31 cellular contexts compared by ENCODE assay signal in genomic region chr6:43914272-43915147, GRCh38.
DNase-seq lines count a peak whose midpoint lies in the region; ATAC-seq and TF ChIP-seq lines count a peak whose summit lies in the region.
"Had no signal": no experiment of that assay in that cellular context is flagged by ENCODE, and none has a peak within 500 bp of the region (broad histone marks: within the 10 kb centered on the region; RNA-seq: fewer than 3 reads in every experiment).

No MANE protein-coding gene starts in this region.

- H3K4me1 Mint-ChIP-seq in brain (peaks cover 76% of the 10 kb centered on the region), nephron (peaks cover 52% of the 10 kb centered on the region)
- H3K4me1 Mint-ChIP-seq: activated CD4-positive, alpha-beta memory T cell treated with anti-CD3 and anti-CD28 coated beads, Interleukin-2, amount 10 ng/mL, durations not matched to agents 7 days and 5 days had no signal

- no peaks in the 10 kb centered on the region for H3K79me2 ChIP-seq in SK-N-SH (ENCODE audit: insufficient read depth)

- no peaks in the 10 kb centered on the region for H3K9me2 ChIP-seq in SK-N-SH

- WGBS in SK-N-SH (ENCODE audit: low lambda C conversion rate): 89% methylated on average over 3 of the region's 11 CpGs
- WGBS in adrenal gland, 4 donors: 89 to 95% (median 92%) methylated on average over 6 to 11 of the region's 11 CpGs
- 81 to 89% methylated on average over 11 of the region's 11 CpGs for WGBS in heart right ventricle, 2 donors

- DNase-seq in SK-N-SH (no peak), adrenal gland (no peak), NCI-H1436 treated with DMSO at 0.1 percent for 48 hours (lab: John Stamatoyannopoulos, UW) (no peak), cerebellar cortex (ENCODE audit: low spot score) (no peak), heart right ventricle (no peak)
- DNase-seq: activated CD4-positive, alpha-beta memory T cell treated with anti-CD3 and anti-CD28 coated beads, Interleukin-2, amount 10 ng/mL, durations not matched to agents 7 days and 5 days; activated CD4-positive, alpha-beta T cell treated with anti-CD3 and anti-CD28 coated beads for 1 hour; activated CD8-positive, alpha-beta memory T cell treated with anti-CD3 and anti-CD28 coated beads, Interleukin-2, amount 50 U/mL, for 4 hours; activated naive CD4-positive, alpha-beta T cell treated with Interleukin-2 at 50 U/mL for 16 hours; DMS 273 treated with DMSO at 0.1 percent for 48 hours; effector CD8-positive, alpha-beta T cell; erythroblast; glutamatergic neuron; GOT3; left lung; MM.1S; NCI-H2081; NCI-H2227 treated with DMSO at 0.1 percent for 48 hours; NCI-H69; nucleus accumbens; PC-9; sigmoid colon; stimulated activated CD4-positive, alpha-beta T cell treated with anti-CD3 and anti-CD28 coated beads, Interleukin-4, amount 100 ng/mL, for 24 hours had no signal

- H3K9me3 Mint-ChIP-seq in brain: peaks cover 0 to 6% (median 0%) of the 10 kb centered on the region in 5 experiments
- no peaks in the 10 kb centered on the region for H3K9me3 Mint-ChIP-seq in nephron
- H3K9me3 Mint-ChIP-seq: activated CD4-positive, alpha-beta memory T cell treated with anti-CD3 and anti-CD28 coated beads, Interleukin-2, amount 10 ng/mL, durations not matched to agents 7 days and 5 days; activated T-helper 1 cell treated with anti-CD3 and anti-CD28 coated beads, Interleukin-12 subunit alpha, Interleukin-12 subunit beta, Interleukin-2, Interleukin-4 antibody, amounts not matched to agents 30 ng/mL and 10 ng/mL and 1 ng/mL, durations not matched to agents 14 hours and 24 hours and 36 hours had no signal

- intact Hi-C loops in adrenal gland (cut with DNase I) (no loop called here), heart right ventricle (cut with DNase I) (no loop called here)

- H3K27me3 Mint-ChIP-seq in brain (peaks cover 2% of the 10 kb centered on the region), nephron (ENCODE audit: low read depth) (peaks cover 50% of the 10 kb centered on the region)

- 0 out of 2 replicates have a peak overlapping the region, but pooled peaks have one; percentile 5 for H3K9ac ChIP-seq in SK-N-SH
- H3K9ac ChIP-seq: KMS-11 had no signal

- H4K20me1 ChIP-seq in SK-N-SH (ENCODE audit: insufficient read depth): no peaks in the 10 kb centered on the region

- H3K36me3 ChIP-seq in SK-N-SH (replicated peaks in 1 of 2; ENCODE audit: control insufficient read depth in 1 of 2, insufficient read depth in 2 of 2, low read length in 1 of 2) (no peaks in the 10 kb centered on the region), adrenal gland (replicated peaks in 1 of 2) (no peaks in the 10 kb centered on the region), heart right ventricle (no peaks in the 10 kb centered on the region)
- H3K36me3 ChIP-seq: left lung, sigmoid colon, transverse colon had no signal

- H3K27ac ChIP-seq in SK-N-SH (ENCODE audit: low read depth in 2 of 2, low read length in 1 of 2) (peak overlapping the region in 1 of 2 experiments; percentile 90; a peak in 2 of 4 replicates), adrenal gland (no peak overlapping the region), heart right ventricle (no peak overlapping the region)
- H3K27ac ChIP-seq: KMS-11, left lung, PC-9, psoas muscle, sigmoid colon, transverse colon had no signal

- TF ChIP-seq RAD21 in SK-N-SH (IDR thresholded peaks at IDR 0.05; ENCODE audit: low read length): no peak

- TF ChIP-seq POLR2A in adrenal gland (IDR thresholded peaks at IDR 0.05): no peak

- H3K4me1 ChIP-seq in SK-N-SH (ENCODE audit: control insufficient read depth in 1 of 2, insufficient read depth in 2 of 2, low read depth in 1 of 2, low read length in 1 of 2): peaks cover 29 to 74% of the 10 kb centered on the region in 2 experiments
- H3K4me1 ChIP-seq in adrenal gland (replicated peaks in 1 of 2): peaks cover 12 to 21% of the 10 kb centered on the region in 2 donors
- peaks cover 0 to 30% (median 0%) of the 10 kb centered on the region in 9 donors for H3K4me1 ChIP-seq in heart right ventricle
- H3K4me1 ChIP-seq: sigmoid colon had no signal

- H3K36me3 Mint-ChIP-seq in brain (no peaks in the 10 kb centered on the region), nephron (ENCODE audit: low read depth) (no peaks in the 10 kb centered on the region)

- H3K4me2 ChIP-seq in SK-N-SH: no peak overlapping the region
- H3K4me2 ChIP-seq: KMS-11, PC-9 had no signal

- no peaks in the 10 kb centered on the region for H3K27me3 ChIP-seq in SK-N-SH (ENCODE audit: insufficient read depth)
- H3K27me3 ChIP-seq in adrenal gland: no peaks in the 10 kb centered on the region
- no peaks in the 10 kb centered on the region for H3K27me3 ChIP-seq in heart right ventricle
- H3K27me3 ChIP-seq: left lung, sigmoid colon, transverse colon had no signal

- H3K27ac Mint-ChIP-seq in brain (peak overlapping the region in 3 of 5 experiments; percentile 27 to 94 (median 89)), nephron (peak overlapping the region; percentile 40 to 92 (median 74))
- H3K27ac Mint-ChIP-seq: activated CD4-positive, alpha-beta memory T cell treated with anti-CD3 and anti-CD28 coated beads, Interleukin-2, amount 10 ng/mL, durations not matched to agents 7 days and 5 days; activated T-helper 1 cell treated with anti-CD3 and anti-CD28 coated beads, Interleukin-12 subunit alpha, Interleukin-12 subunit beta, Interleukin-2, Interleukin-4 antibody, amounts not matched to agents 30 ng/mL and 10 ng/mL and 1 ng/mL, durations not matched to agents 14 hours and 24 hours and 36 hours had no signal

- H3K4me3 ChIP-seq in SK-N-SH (ENCODE audit: low read depth in 2 of 2, low read length in 1 of 2) (no peak overlapping the region), adrenal gland (no peak overlapping the region), heart right ventricle (no peak overlapping the region)
- H3K4me3 ChIP-seq: left lung, PC-9, psoas muscle, sigmoid colon, transverse colon had no signal

- no peak for ATAC-seq in SK-N-SH treated with all-trans-retinoic acid at 6 μM for 48 hours
- no peak for ATAC-seq in heart right ventricle
- ATAC-seq: psoas muscle, Right ventricle myocardium inferior had no signal

- POLR2A ChIA-PET in SK-N-SH (lab: Yijun Ruan, JAX): interaction anchor here (0.7 to 1.3 kb wide), 5 partner anchors 10 to 285 kb away, joined by 3 to 5 read pairs (median 3); partner anchors contain the start of gene GTPBP2

- H2AFZ ChIP-seq in SK-N-SH (ENCODE audit: low read depth): peak overlapping the region; percentile 80; the same call in 1 of the 2 replicates
- H2AFZ ChIP-seq: PC-9 had no signal

- H3K9me3 ChIP-seq in SK-N-SH (no peaks in the 10 kb centered on the region), adrenal gland (replicated peaks in 1 of 3) (no peaks in the 10 kb centered on the region), heart right ventricle (no peaks in the 10 kb centered on the region)
- H3K9me3 ChIP-seq: left lung, psoas muscle, sigmoid colon, transverse colon had no signal

- no peak for TF ChIP-seq CTCF in SK-N-SH (IDR thresholded peaks at IDR 0.05)
- TF ChIP-seq CTCF in brain (conservative IDR thresholded peaks at IDR 0.05): no peak
- TF ChIP-seq CTCF in nephron (IDR thresholded peaks at IDR 0.05; ENCODE audit: unreplicated experiment in 3 of 3): no peak
- TF ChIP-seq CTCF in adrenal gland (IDR thresholded peaks at IDR 0.05): no peak
- no peak for TF ChIP-seq CTCF in heart right ventricle (IDR thresholded peaks at IDR 0.05)

- peak overlapping the region in 1 of 5 experiments; percentile 58 for H3K4me3 Mint-ChIP-seq in brain
- no peak overlapping the region for H3K4me3 Mint-ChIP-seq in nephron
- H3K4me3 Mint-ChIP-seq: activated CD4-positive, alpha-beta memory T cell treated with anti-CD3 and anti-CD28 coated beads, Interleukin-2, amount 10 ng/mL, durations not matched to agents 7 days and 5 days; activated T-helper 1 cell treated with anti-CD3 and anti-CD28 coated beads, Interleukin-12 subunit alpha, Interleukin-12 subunit beta, Interleukin-2, Interleukin-4 antibody, amounts not matched to agents 30 ng/mL and 10 ng/mL and 1 ng/mL, durations not matched to agents 14 hours and 24 hours and 36 hours had no signal

- H3F3A ChIP-seq in SK-N-SH (replicated peaks; ENCODE audit: insufficient read depth): no peaks in the 10 kb centered on the region

- CTCF ChIA-PET in SK-N-SH (lab: Yijun Ruan, JAX): interaction anchor here (0.7 to 3.8 kb wide), 11 partner anchors 12 to 165 kb away, joined by 3 to 16 read pairs (median 9); partner anchors contain the start of gene VEGFA

- TF ChIP-seq EP300 in SK-N-SH (IDR thresholded peaks at IDR 0.05; ENCODE audit: borderline replicate concordance in 1 of 2, low read depth in 1 of 2, low read length in 1 of 2): no peak

TF ChIP-seq in SK-N-SH, 30 proteins besides CTCF, POLR2A, EP300 and RAD21 (continues in another document):
- TF ChIP-seq, protein P1, sequence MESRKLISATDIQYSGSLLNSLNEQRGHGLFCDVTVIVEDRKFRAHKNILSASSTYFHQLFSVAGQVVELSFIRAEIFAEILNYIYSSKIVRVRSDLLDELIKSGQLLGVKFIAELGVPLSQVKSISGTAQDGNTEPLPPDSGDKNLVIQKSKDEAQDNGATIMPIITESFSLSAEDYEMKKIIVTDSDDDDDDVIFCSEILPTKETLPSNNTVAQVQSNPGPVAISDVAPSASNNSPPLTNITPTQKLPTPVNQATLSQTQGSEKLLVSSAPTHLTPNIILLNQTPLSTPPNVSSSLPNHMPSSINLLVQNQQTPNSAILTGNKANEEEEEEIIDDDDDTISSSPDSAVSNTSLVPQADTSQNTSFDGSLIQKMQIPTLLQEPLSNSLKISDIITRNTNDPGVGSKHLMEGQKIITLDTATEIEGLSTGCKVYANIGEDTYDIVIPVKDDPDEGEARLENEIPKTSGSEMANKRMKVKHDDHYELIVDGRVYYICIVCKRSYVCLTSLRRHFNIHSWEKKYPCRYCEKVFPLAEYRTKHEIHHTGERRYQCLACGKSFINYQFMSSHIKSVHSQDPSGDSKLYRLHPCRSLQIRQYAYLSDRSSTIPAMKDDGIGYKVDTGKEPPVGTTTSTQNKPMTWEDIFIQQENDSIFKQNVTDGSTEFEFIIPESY (IDR thresholded peaks at IDR 0.05; ENCODE audit: borderline replicate concordance, low read depth): no peak
- no peak for TF ChIP-seq TCF12 (IDR thresholded peaks at IDR 0.05)

TF ChIP-seq in SK-N-SH treated with all-trans-retinoic acid at 6 μM for 48 hours, 23 proteins besides CTCF, POLR2A, EP300 and RAD21 (continues in another document):
- TF ChIP-seq, protein P2, sequence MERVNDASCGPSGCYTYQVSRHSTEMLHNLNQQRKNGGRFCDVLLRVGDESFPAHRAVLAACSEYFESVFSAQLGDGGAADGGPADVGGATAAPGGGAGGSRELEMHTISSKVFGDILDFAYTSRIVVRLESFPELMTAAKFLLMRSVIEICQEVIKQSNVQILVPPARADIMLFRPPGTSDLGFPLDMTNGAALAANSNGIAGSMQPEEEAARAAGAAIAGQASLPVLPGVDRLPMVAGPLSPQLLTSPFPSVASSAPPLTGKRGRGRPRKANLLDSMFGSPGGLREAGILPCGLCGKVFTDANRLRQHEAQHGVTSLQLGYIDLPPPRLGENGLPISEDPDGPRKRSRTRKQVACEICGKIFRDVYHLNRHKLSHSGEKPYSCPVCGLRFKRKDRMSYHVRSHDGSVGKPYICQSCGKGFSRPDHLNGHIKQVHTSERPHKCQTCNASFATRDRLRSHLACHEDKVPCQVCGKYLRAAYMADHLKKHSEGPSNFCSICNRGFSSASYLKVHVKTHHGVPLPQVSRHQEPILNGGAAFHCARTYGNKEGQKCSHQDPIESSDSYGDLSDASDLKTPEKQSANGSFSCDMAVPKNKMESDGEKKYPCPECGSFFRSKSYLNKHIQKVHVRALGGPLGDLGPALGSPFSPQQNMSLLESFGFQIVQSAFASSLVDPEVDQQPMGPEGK (CRISPR knock-in tag; IDR thresholded peaks at IDR 0.05; ENCODE audit: borderline replicate concordance): no peak
